In genomic region chr2:124838426-124838825, GRCh38 we compare ENCODE assay signal across 37 cellular contexts.
"Had no signal": no experiment of that assay in that cellular context is flagged by ENCODE, and none has a peak within 500 bp of the region (broad histone marks: within the 10 kb centered on the region; RNA-seq: fewer than 3 reads in every experiment).

No MANE protein-coding gene starts in this region.

- H3K27ac Mint-ChIP-seq: activated B cell treated with CpG ODN at 0.5 μM for 24 hours; activated CD4-positive, alpha-beta memory T cell treated with anti-CD3 and anti-CD28 coated beads for 36 hours; activated CD4-positive, alpha-beta T cell treated with anti-CD3 and anti-CD28 coated beads, Interleukin-2, amount 10 ng/mL, durations not matched to agents 24 days and 14 days; activated CD8-positive, alpha-beta T cell treated with anti-CD3 and anti-CD28 coated beads for 36 hours; activated naive CD4-positive, alpha-beta T cell treated with anti-CD3 and anti-CD28 coated beads for 36 hours; activated naive CD4-positive, alpha-beta T cell treated with anti-CD3 and anti-CD28 coated beads, Interleukin-2, amount 50 U/mL, for 24 hours; activated naive CD8-positive, alpha-beta T cell; activated naive CD8-positive, alpha-beta T cell treated with anti-CD3 and anti-CD28 coated beads, Interleukin-2, amount 10 ng/mL, durations not matched to agents 7 days and 5 days; activated naive CD8-positive, alpha-beta T cell treated with anti-CD3 and anti-CD28 coated beads, Interleukin-2, amount 50 U/mL, for 24 hours; activated T-cell treated with anti-CD3 and anti-CD28 coated beads, Interleukin-2, amount 50 U/mL, for 72 hours; activated T-helper 1 cell treated with anti-CD3 and anti-CD28 coated beads, Interleukin-12 subunit alpha, Interleukin-12 subunit beta, Interleukin-2, Interleukin-4 antibody, amounts not matched to agents 30 ng/mL and 10 ng/mL and 1 ng/mL, durations not matched to agents 14 hours and 24 hours and 36 hours; activated T-helper 17 cell treated with anti-CD3 and anti-CD28 coated beads, Interleukin-2, amount 50 U/mL, for 72 hours; T-helper 1 cell treated with Interleukin-12 subunit alpha and Interleukin-12 subunit beta and Interleukin-4 antibody, amounts not matched to agents 30 μg/mL and 1 μg/mL, for 36 hours; T-helper 2 cell treated with Interferon-gamma antibody and Interleukin-4, amounts not matched to agents 5 μg/mL and 100 μg/mL, for 36 hours had no signal

- H3K4me1 Mint-ChIP-seq: activated B cell treated with CpG ODN at 0.5 μM for 24 hours; activated CD4-positive, alpha-beta T cell treated with anti-CD3 and anti-CD28 coated beads, Interleukin-2, amount 10 ng/mL, durations not matched to agents 24 days and 14 days; activated naive CD4-positive, alpha-beta T cell treated with anti-CD3 and anti-CD28 coated beads, Interleukin-2, amount 50 U/mL, for 24 hours; activated naive CD8-positive, alpha-beta T cell treated with anti-CD3 and anti-CD28 coated beads, Interleukin-2, amount 10 ng/mL, durations not matched to agents 7 days and 5 days; activated naive CD8-positive, alpha-beta T cell treated with anti-CD3 and anti-CD28 coated beads, Interleukin-2, amount 50 U/mL, for 24 hours; activated T-helper 17 cell treated with anti-CD3 and anti-CD28 coated beads, Interleukin-2, amount 50 U/mL, for 72 hours; brain; central memory CD8-positive, alpha-beta T cell had no signal

- DNase-seq: activated B cell treated with CpG ODN at 0.5 μM for 24 hours; activated CD4-positive, alpha-beta memory T cell treated with anti-CD3 and anti-CD28 coated beads for 36 hours; activated CD4-positive, alpha-beta T cell treated with anti-CD3 and anti-CD28 coated beads for 4 hours; activated CD4-positive, alpha-beta T cell treated with anti-CD3 and anti-CD28 coated beads, Interleukin-2, amount 50 U/mL, for 1 hour; activated CD4-positive, alpha-beta T cell treated with anti-CD3 and anti-CD28 coated beads, Interleukin-2, amount 50 U/mL, for 4 hours; activated CD4-positive, CD25-positive, alpha-beta regulatory T cell treated with anti-CD3 and anti-CD28 coated beads, Interleukin-2, amount 50 U/mL, for 72 hours; activated CD8-positive, alpha-beta memory T cell treated with anti-CD3 and anti-CD28 coated beads, Interleukin-2, amount 50 U/mL, for 4 hours; activated CD8-positive, alpha-beta T cell treated with anti-CD3 and anti-CD28 coated beads for 36 hours; activated effector memory CD4-positive, alpha-beta T cell treated with anti-CD3 and anti-CD28 coated beads, Interleukin-2, amount 50 U/mL, for 16 hours; activated gamma-delta T cell treated with Interleukin-2 at 50 U/mL for 16 hours; activated naive CD4-positive, alpha-beta T cell; activated naive CD4-positive, alpha-beta T cell treated with anti-CD3 and anti-CD28 coated beads for 36 hours; activated naive CD8-positive, alpha-beta T cell treated with anti-CD3 and anti-CD28 coated beads, Interleukin-2, amount 10 ng/mL, durations not matched to agents 7 days and 5 days; activated naive CD8-positive, alpha-beta T cell treated with anti-CD3 and anti-CD28 coated beads, Interleukin-2, amount 50 U/mL, for 24 hours; activated T-cell treated with anti-CD3 and anti-CD28 coated beads for 4 hours; activated T-cell treated with anti-CD3 and anti-CD28 coated beads, Interleukin-2, amount 50 U/mL, for 1 hour; activated T-cell treated with anti-CD3 and anti-CD28 coated beads, Interleukin-2, amount 50 U/mL, for 4 hours; activated T-cell treated with anti-CD3 and anti-CD28 coated beads, Interleukin-2, amount 50 U/mL, for 72 hours; amygdala; anterior cingulate cortex; caudate nucleus; cerebellar nuclear complex; T-helper 1 cell; T-helper 2 cell; T-helper 9 cell had no signal

- H3K27ac ChIP-seq: ascending aorta, cardiac muscle cell, VCaP had no signal

- H3K27me3 ChIP-seq: ascending aorta, cardiac muscle cell had no signal

- H3K27me3 Mint-ChIP-seq: activated B cell treated with CpG ODN at 0.5 μM for 24 hours; activated CD4-positive, alpha-beta memory T cell treated with anti-CD3 and anti-CD28 coated beads for 36 hours; activated CD4-positive, alpha-beta T cell treated with anti-CD3 and anti-CD28 coated beads, Interleukin-2, amount 10 ng/mL, durations not matched to agents 24 days and 14 days; activated CD8-positive, alpha-beta T cell treated with anti-CD3 and anti-CD28 coated beads for 36 hours; activated naive CD4-positive, alpha-beta T cell treated with anti-CD3 and anti-CD28 coated beads, Interleukin-2, amount 50 U/mL, for 24 hours; activated naive CD8-positive, alpha-beta T cell; activated naive CD8-positive, alpha-beta T cell treated with anti-CD3 and anti-CD28 coated beads, Interleukin-2, amount 10 ng/mL, durations not matched to agents 7 days and 5 days; activated naive CD8-positive, alpha-beta T cell treated with anti-CD3 and anti-CD28 coated beads, Interleukin-2, amount 50 U/mL, for 24 hours; activated T-helper 17 cell treated with anti-CD3 and anti-CD28 coated beads, Interleukin-2, amount 50 U/mL, for 72 hours; brain; central memory CD8-positive, alpha-beta T cell had no signal

- H3K9me3 ChIP-seq: ascending aorta had no signal

- H3K36me3 ChIP-seq: ascending aorta, cardiac muscle cell had no signal

- ATAC-seq: activated CD8-positive, alpha-beta T cell treated with anti-CD3 and anti-CD28 coated beads for 36 hours; activated naive CD8-positive, alpha-beta T cell treated with anti-CD3 and anti-CD28 coated beads, Interleukin-2, amount 50 U/mL, for 24 hours; activated T-cell treated with anti-CD3 and anti-CD28 coated beads, Interleukin-2, amount 50 U/mL, for 4 hours; activated T-cell treated with anti-CD3 and anti-CD28 coated beads, Interleukin-2, amount 50 U/mL, for 72 hours; activated T-helper 17 cell treated with anti-CD3 and anti-CD28 coated beads, Interleukin-2, amount 50 U/mL, for 72 hours had no signal

- H3K4me3 ChIP-seq: ascending aorta, cardiac muscle cell had no signal

- H3K36me3 Mint-ChIP-seq: activated CD4-positive, alpha-beta memory T cell treated with anti-CD3 and anti-CD28 coated beads for 36 hours; activated naive CD4-positive, alpha-beta T cell treated with anti-CD3 and anti-CD28 coated beads, Interleukin-2, amount 50 U/mL, for 24 hours; activated naive CD8-positive, alpha-beta T cell; activated naive CD8-positive, alpha-beta T cell treated with anti-CD3 and anti-CD28 coated beads, Interleukin-2, amount 10 ng/mL, durations not matched to agents 7 days and 5 days; brain had no signal

- H3K4me1 ChIP-seq: ascending aorta had no signal

- H3K9me3 Mint-ChIP-seq: activated naive CD8-positive, alpha-beta T cell treated with anti-CD3 and anti-CD28 coated beads, Interleukin-2, amount 10 ng/mL, durations not matched to agents 7 days and 5 days had no signal

- H3K4me3 Mint-ChIP-seq: activated B cell treated with CpG ODN at 0.5 μM for 24 hours; activated CD4-positive, alpha-beta memory T cell treated with anti-CD3 and anti-CD28 coated beads for 36 hours; activated CD4-positive, alpha-beta T cell treated with anti-CD3 and anti-CD28 coated beads, Interleukin-2, amount 10 ng/mL, durations not matched to agents 24 days and 14 days; activated CD8-positive, alpha-beta T cell treated with anti-CD3 and anti-CD28 coated beads for 36 hours; activated naive CD4-positive, alpha-beta T cell treated with anti-CD3 and anti-CD28 coated beads for 36 hours; activated naive CD4-positive, alpha-beta T cell treated with anti-CD3 and anti-CD28 coated beads, Interleukin-2, amount 50 U/mL, for 24 hours; activated naive CD8-positive, alpha-beta T cell; activated naive CD8-positive, alpha-beta T cell treated with anti-CD3 and anti-CD28 coated beads, Interleukin-2, amount 10 ng/mL, durations not matched to agents 7 days and 5 days; activated naive CD8-positive, alpha-beta T cell treated with anti-CD3 and anti-CD28 coated beads, Interleukin-2, amount 50 U/mL, for 24 hours; activated T-cell treated with anti-CD3 and anti-CD28 coated beads, Interleukin-2, amount 50 U/mL, for 4 hours; activated T-cell treated with anti-CD3 and anti-CD28 coated beads, Interleukin-2, amount 50 U/mL, for 72 hours; activated T-helper 1 cell treated with anti-CD3 and anti-CD28 coated beads, Interleukin-12 subunit alpha, Interleukin-12 subunit beta, Interleukin-2, Interleukin-4 antibody, amounts not matched to agents 30 ng/mL and 10 ng/mL and 1 ng/mL, durations not matched to agents 14 hours and 24 hours and 36 hours; activated T-helper 17 cell treated with anti-CD3 and anti-CD28 coated beads, Interleukin-2, amount 50 U/mL, for 72 hours; brain; central memory CD8-positive, alpha-beta T cell; T-helper 1 cell treated with Interleukin-12 subunit alpha and Interleukin-12 subunit beta and Interleukin-4 antibody, amounts not matched to agents 30 μg/mL and 1 μg/mL, for 36 hours; T-helper 2 cell treated with Interferon-gamma antibody and Interleukin-4, amounts not matched to agents 5 μg/mL and 100 μg/mL, for 36 hours had no signal
